ENCODE assay signal across 1 cellular context in the genomic region with DNA sequence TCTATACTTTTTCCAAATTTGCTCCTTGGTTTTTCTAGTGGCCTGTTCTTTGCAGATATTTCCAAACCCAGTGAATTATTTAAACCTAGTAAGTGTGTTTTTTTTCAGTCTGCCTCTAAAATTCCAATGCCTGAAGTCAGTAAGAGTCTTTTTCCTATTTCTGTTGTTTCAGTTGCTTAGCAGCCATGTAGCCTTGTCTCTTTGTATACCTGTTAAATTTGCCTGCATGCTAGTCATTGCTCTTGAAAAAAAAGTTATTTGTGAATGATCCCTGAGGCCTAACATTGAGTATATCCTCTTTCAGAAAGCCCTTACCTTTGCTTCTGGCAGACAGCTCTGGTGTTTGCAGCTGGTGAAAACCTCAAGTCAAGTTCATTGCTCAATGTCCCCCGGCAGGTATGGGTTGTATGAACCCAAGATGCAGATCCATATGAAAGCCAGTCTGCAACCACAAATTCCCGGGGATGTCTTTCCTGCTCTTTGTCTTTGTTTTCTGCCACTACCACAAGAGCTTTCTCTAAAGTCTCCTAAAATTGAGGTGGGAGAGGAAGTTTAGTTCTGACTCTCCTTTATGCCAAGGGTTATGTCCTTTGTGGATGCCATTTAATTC.
TF ChIP-seq lines count a peak whose summit lies in the region.

No MANE protein-coding gene starts in this region.

TF ChIP-seq in IMR-90, 13 proteins besides CTCF, POLR2A, EP300 and RAD21 (continued from another document):
- TF ChIP-seq, protein P1, sequence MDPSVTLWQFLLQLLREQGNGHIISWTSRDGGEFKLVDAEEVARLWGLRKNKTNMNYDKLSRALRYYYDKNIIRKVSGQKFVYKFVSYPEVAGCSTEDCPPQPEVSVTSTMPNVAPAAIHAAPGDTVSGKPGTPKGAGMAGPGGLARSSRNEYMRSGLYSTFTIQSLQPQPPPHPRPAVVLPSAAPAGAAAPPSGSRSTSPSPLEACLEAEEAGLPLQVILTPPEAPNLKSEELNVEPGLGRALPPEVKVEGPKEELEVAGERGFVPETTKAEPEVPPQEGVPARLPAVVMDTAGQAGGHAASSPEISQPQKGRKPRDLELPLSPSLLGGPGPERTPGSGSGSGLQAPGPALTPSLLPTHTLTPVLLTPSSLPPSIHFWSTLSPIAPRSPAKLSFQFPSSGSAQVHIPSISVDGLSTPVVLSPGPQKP (IDR thresholded peaks at IDR 0.05; ENCODE audit: borderline replicate concordance, low read depth, low read length), result no peak
- TF ChIP-seq MAFK (IDR thresholded peaks at IDR 0.05; ENCODE audit: low read depth, low read length) (no peak), CEBPB (IDR thresholded peaks at IDR 0.05; ENCODE audit: low read depth, low read length) (no peak), RCOR1 (IDR thresholded peaks at IDR 0.05; ENCODE audit: insufficient replicate concordance, low read length) (no peak), MAZ (IDR thresholded peaks at IDR 0.05; ENCODE audit: borderline replicate concordance, low read depth, low read length) (no peak), NFE2L2 (IDR thresholded peaks at IDR 0.05; ENCODE audit: low read depth, low read length) (no peak), CHD1 (IDR thresholded peaks at IDR 0.05; ENCODE audit: low read depth, low read length) (no peak), SMC3 (IDR thresholded peaks at IDR 0.05; ENCODE audit: low read depth, low read length) (no peak), BHLHE40 (IDR thresholded peaks at IDR 0.05; ENCODE audit: low read depth, low read length) (no peak), RFX5 (IDR thresholded peaks at IDR 0.05; ENCODE audit: low read depth, low read length) (no peak), MXI1 (IDR thresholded peaks at IDR 0.05; ENCODE audit: borderline replicate concordance, low read depth, low read length) (no peak)
